In genomic region chr5:164360589-164360988, GRCh38 we compare ENCODE assay signal across 25 cellular contexts.
DNase-seq lines count a peak whose midpoint lies in the region; ATAC-seq and TF ChIP-seq lines count a peak whose summit lies in the region.
"Had no signal": no experiment of that assay in that cellular context is flagged by ENCODE, and none has a peak within 500 bp of the region (broad histone marks: within the 10 kb centered on the region; RNA-seq: fewer than 3 reads in every experiment).

No MANE protein-coding gene starts in this region.

- no peak overlapping the region for H3K4me3 ChIP-seq in breast epithelium
- no peak overlapping the region for H3K4me3 ChIP-seq in fibroblast of lung (replicated peaks in 1 of 4; ENCODE audit: control extremely low read depth in 1 of 4, insufficient read depth in 1 of 4, low read depth in 3 of 4, low read length in 4 of 4)
- H3K4me3 ChIP-seq: coronary artery, SJSA1, upper lobe of left lung had no signal

- H3K4me2 ChIP-seq in fibroblast of lung (ENCODE audit: extremely low read depth, insufficient read depth, low read length): no peak overlapping the region

- H3K27me3 ChIP-seq in breast epithelium (no peaks in the 10 kb centered on the region), fibroblast of lung (ENCODE audit: control insufficient read depth, insufficient read depth, low read length) (no peaks in the 10 kb centered on the region)
- H3K27me3 ChIP-seq: SJSA1, upper lobe of left lung had no signal

- CTCF ChIA-PET in MCF 10A (lab: Yijun Ruan, JAX): interaction anchor here (1.2 to 1.7 kb wide), 3 partner anchors 12 to 15 kb away, joined by 4 read pairs; no protein-coding TSS in a partner anchor

- no peaks in the 10 kb centered on the region for H3K9me3 ChIP-seq in breast epithelium
- no peaks in the 10 kb centered on the region for H3K9me3 ChIP-seq in fibroblast of lung (ENCODE audit: control insufficient read depth, insufficient read depth, low read depth, low read length)
- H3K9me3 ChIP-seq: upper lobe of left lung had no signal

- POLR2A ChIA-PET in MCF 10A (lab: Yijun Ruan, JAX): no interaction called here

- H3K4me3 Mint-ChIP-seq in MCF 10A (ENCODE audit: unreplicated experiment): no peak overlapping the region
- H3K4me3 Mint-ChIP-seq: activated naive CD4-positive, alpha-beta T cell treated with anti-CD3 and anti-CD28 coated beads for 36 hours; activated T-cell treated with anti-CD3 and anti-CD28 coated beads, Interleukin-2, amount 50 U/mL, for 72 hours; B cell; effector memory CD8-positive, alpha-beta T cell; T-helper 17 cell had no signal

- no peak overlapping the region for H2AFZ ChIP-seq in fibroblast of lung (ENCODE audit: low read length)

- H3K9me3 Mint-ChIP-seq in MCF 10A (ENCODE audit: unreplicated experiment): no peaks in the 10 kb centered on the region

- no peaks in the 10 kb centered on the region for H3K27me3 Mint-ChIP-seq in MCF 10A (ENCODE audit: insufficient read depth, unreplicated experiment)
- H3K27me3 Mint-ChIP-seq: B cell; effector memory CD8-positive, alpha-beta T cell; T-helper 17 cell had no signal

- intact Hi-C loops in MCF 10A (cut with micrococcal nuclease) (no loop called here), breast epithelium (cut with DNase I; ENCODE audit: low total_unique reads) (no loop called here)

- H3K4me1 Mint-ChIP-seq in MCF 10A (ENCODE audit: insufficient read depth, unreplicated experiment): peaks cover 7% of the 10 kb centered on the region
- H3K4me1 Mint-ChIP-seq: B cell, T-helper 17 cell had no signal

- H3K4me1 ChIP-seq in breast epithelium (no peaks in the 10 kb centered on the region), fibroblast of lung (ENCODE audit: control insufficient read depth, extremely low read depth, insufficient read depth, low read length) (peaks cover 4% of the 10 kb centered on the region)
- H3K4me1 ChIP-seq: upper lobe of left lung had no signal

- no peak for ATAC-seq in esophagus mucosa
- ATAC-seq: activated T-cell treated with anti-CD3 and anti-CD28 coated beads, Interleukin-2, amount 50 U/mL, for 72 hours; effector memory CD8-positive, alpha-beta T cell; T-helper 17 cell had no signal

- BruUV-seq in MCF 10A (replicated peaks; lab: Mats Ljungman, UMichigan): no TSS peak

- H3K27ac Mint-ChIP-seq in MCF 10A (ENCODE audit: low read depth, unreplicated experiment): no peak overlapping the region
- H3K27ac Mint-ChIP-seq: activated naive CD4-positive, alpha-beta T cell treated with anti-CD3 and anti-CD28 coated beads for 36 hours; activated T-cell treated with anti-CD3 and anti-CD28 coated beads, Interleukin-2, amount 50 U/mL, for 72 hours; B cell; effector memory CD8-positive, alpha-beta T cell; T-helper 17 cell had no signal

- DNase-seq in MCF 10A (ENCODE audit: unreplicated experiment) (peak; percentile 24), breast epithelium (ENCODE audit: low spot score in 2 of 2) (no peak), OCI-M1 (lab: John Stamatoyannopoulos, UW) (peak; percentile 23), fibroblast of lung (ENCODE audit: low read depth in 2 of 2) (peak; percentile 20 to 84), NCI-H1105 (lab: John Stamatoyannopoulos, UW) (no peak), SKM-1 (lab: John Stamatoyannopoulos, UW; ENCODE audit: unreplicated experiment) (no peak), DMS53 treated with DMSO at 0.1 percent for 48 hours (lab: John Stamatoyannopoulos, UW; ENCODE audit: unreplicated experiment) (no peak)
- DNase-seq: 8988T; activated CD4-positive, alpha-beta T cell treated with anti-CD3 and anti-CD28 coated beads for 48 hours; activated naive CD4-positive, alpha-beta T cell treated with anti-CD3 and anti-CD28 coated beads for 36 hours; activated T-cell treated with anti-CD3 and anti-CD28 coated beads, Interleukin-2, amount 50 U/mL, for 72 hours; COR-L47; DMS79; effector memory CD8-positive, alpha-beta T cell; kidney glomerular epithelial cell; NCI-H1694 treated with DMSO at 0.1 percent for 48 hours; NCI-H2171; NCI-H526; stimulated activated CD4-positive, alpha-beta T cell treated with anti-CD3 and anti-CD28 coated beads, Interleukin-1b, Interleukin-23, amount 100 ng/mL, for 48 hours; T-helper 17 cell; upper lobe of left lung had no signal

- H4K20me1 ChIP-seq in fibroblast of lung (ENCODE audit: control insufficient read depth, extremely low read depth, insufficient read depth, low read length): no peaks in the 10 kb centered on the region

- TF ChIP-seq CTCF in MCF 10A (IDR thresholded peaks at IDR 0.05; ENCODE audit: unreplicated experiment) (no peak), breast epithelium (IDR thresholded peaks at IDR 0.05) (no peak), fibroblast of lung (conservative IDR thresholded peaks at IDR 0.05 in 1 of 2, IDR thresholded peaks at IDR 0.05 in 1 of 2; ENCODE audit: low read depth in 1 of 2, low read length in 2 of 2) (no peak)

- no peak overlapping the region for H3K9ac ChIP-seq in fibroblast of lung (ENCODE audit: insufficient read depth, low read length)

- H3K36me3 Mint-ChIP-seq in MCF 10A (ENCODE audit: insufficient read depth, unreplicated experiment): no peaks in the 10 kb centered on the region

- TF ChIP-seq POLR2A in breast epithelium (IDR thresholded peaks at IDR 0.05): no peak

- no peaks in the 10 kb centered on the region for H3K79me2 ChIP-seq in fibroblast of lung (ENCODE audit: control insufficient read depth, insufficient read depth, low read length)

- H3K36me3 ChIP-seq in breast epithelium (no peaks in the 10 kb centered on the region), fibroblast of lung (ENCODE audit: control insufficient read depth, insufficient read depth, low read length) (no peaks in the 10 kb centered on the region)
- H3K36me3 ChIP-seq: SJSA1, upper lobe of left lung had no signal

- no peak overlapping the region for H3K27ac ChIP-seq in breast epithelium
- H3K27ac ChIP-seq in fibroblast of lung (ENCODE audit: insufficient read depth, low read length): no peak overlapping the region
- H3K27ac ChIP-seq: coronary artery, SJSA1, upper lobe of left lung had no signal

Comparison
In these comparisons a context has a peak if more than half of its experiments do, and no peak if none do; other contexts are left out.
1. DNase-seq: peak in MCF 10A (single experiment), OCI-M1 (single experiment) and fibroblast of lung (2 of 2); none in breast epithelium (0 of 2), NCI-H1105 (single experiment), SKM-1 (single experiment) and DMS53 treated with DMSO at 0.1 percent for 48 hours (single experiment).